Comparison of ENCODE assay signal across 13 cellular contexts in the genomic region with DNA sequence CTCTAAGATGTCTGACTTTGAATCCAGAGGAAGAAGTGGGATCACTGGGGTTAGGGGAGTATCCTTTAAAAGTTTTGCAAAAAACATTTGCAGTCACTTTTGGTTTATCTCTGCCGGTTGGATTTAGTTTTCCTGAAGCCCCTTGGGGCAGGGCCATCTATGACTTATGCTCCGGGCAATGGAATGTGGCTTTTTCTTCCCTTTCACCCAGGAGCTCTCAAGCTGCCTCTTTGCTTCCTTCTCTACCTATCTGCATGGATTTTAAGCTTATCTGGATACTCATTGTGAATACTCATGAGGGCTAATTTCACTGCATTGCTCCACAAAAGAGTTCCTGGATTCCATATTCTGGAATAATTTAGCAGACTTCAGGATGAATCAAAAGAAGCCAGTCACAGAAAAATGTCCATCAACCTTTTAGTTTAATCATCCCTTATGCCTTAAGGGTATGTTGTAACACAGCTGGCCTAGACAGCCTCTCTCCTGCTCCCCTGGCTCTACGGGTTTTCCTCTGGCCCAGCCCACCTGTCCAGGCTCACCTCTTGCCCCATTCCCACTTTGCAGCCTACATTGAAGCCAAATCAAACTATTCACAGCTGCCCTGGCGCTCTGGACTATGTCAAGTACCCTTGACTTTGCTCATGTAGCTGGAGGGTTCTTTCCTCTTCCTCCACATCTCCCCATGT.
DNase-seq lines count a peak whose midpoint lies in the region; ATAC-seq and TF ChIP-seq lines count a peak whose summit lies in the region.
"Had no signal": no experiment of that assay in that cellular context is flagged by ENCODE, and none has a peak within 500 bp of the region (broad histone marks: within the 10 kb centered on the region; RNA-seq: fewer than 3 reads in every experiment).

No MANE protein-coding gene starts in this region.

- no CpG with 5 or more reads among the region's 4 CpGs for WGBS in mesendoderm (ENCODE audit: extremely low coverage, insufficient coverage, low lambda C conversion rate)
- WGBS in body of pancreas, 2 donors, result 58 to 81% methylated on average over 4 of the region's 4 CpGs

- H3K27me3 ChIP-seq in MG63, result no peaks in the 10 kb centered on the region
- H3K27me3 ChIP-seq in brain microvascular endothelial cell (replicated peaks), result no peaks in the 10 kb centered on the region
- H3K27me3 ChIP-seq in mesendoderm (ENCODE audit: insufficient read depth, low read length, poor library complexity), result no peaks in the 10 kb centered on the region
- no peaks in the 10 kb centered on the region for H3K27me3 ChIP-seq in body of pancreas
- H3K27me3 ChIP-seq: BLaER1, Peyer's patch had no signal

- H3K4me2 ChIP-seq in mesendoderm (ENCODE audit: low read length), result no peak overlapping the region
- H3K4me2 ChIP-seq: BLaER1 had no signal

- H3K27ac ChIP-seq in brain microvascular endothelial cell (peak overlapping the region; percentile 71), mesendoderm (ENCODE audit: low read depth, low read length) (no peak overlapping the region), body of pancreas (no peak overlapping the region)
- H3K27ac ChIP-seq: BLaER1 had no signal

- ATAC-seq in HG03342 (IDR thresholded peaks at IDR 0.05; ENCODE audit: unreplicated experiment), result no peak
- ATAC-seq in activated CD8-positive, alpha-beta T cell treated with anti-CD3 and anti-CD28 coated beads, Interleukin-2, amount 10 ng/mL, durations not matched to agents 7 days and 5 days, result no peak
- ATAC-seq in body of pancreas, result no peak
- ATAC-seq: activated naive CD8-positive, alpha-beta T cell treated with anti-CD3 and anti-CD28 coated beads, Interleukin-2, amount 50 U/mL, for 24 hours had no signal

- no peaks in the 10 kb centered on the region for H3K79me1 ChIP-seq in mesendoderm (ENCODE audit: low read length)

- no peak overlapping the region for H3K27ac Mint-ChIP-seq in activated CD8-positive, alpha-beta T cell treated with anti-CD3 and anti-CD28 coated beads, Interleukin-2, amount 10 ng/mL, durations not matched to agents 7 days and 5 days
- H3K27ac Mint-ChIP-seq: activated naive CD8-positive, alpha-beta T cell treated with anti-CD3 and anti-CD28 coated beads, Interleukin-2, amount 50 U/mL, for 24 hours had no signal

- POLR2A ChIA-PET in activated CD8-positive, alpha-beta T cell treated with anti-CD3 and anti-CD28 coated beads, Interleukin-2, amount 10 ng/mL, durations not matched to agents 7 days and 5 days (lab: Charles Lee), result no interaction called here

- no peak overlapping the region for H2AK5ac ChIP-seq in mesendoderm (ENCODE audit: low read length)

- peaks cover 8% of the 10 kb centered on the region for H3K9me3 ChIP-seq in MG63
- H3K9me3 ChIP-seq in body of pancreas, result no peaks in the 10 kb centered on the region
- H3K9me3 ChIP-seq: Peyer's patch had no signal

- H3K36me3 ChIP-seq in MG63 (no peaks in the 10 kb centered on the region), brain microvascular endothelial cell (replicated peaks) (no peaks in the 10 kb centered on the region), mesendoderm (ENCODE audit: control insufficient read depth, insufficient read depth, low read length) (no peaks in the 10 kb centered on the region), body of pancreas (replicated peaks in 1 of 2; ENCODE audit: insufficient read depth in 1 of 2, low read depth in 2 of 2) (no peaks in the 10 kb centered on the region)
- H3K36me3 ChIP-seq: BLaER1, Peyer's patch had no signal

- H3K27me3 Mint-ChIP-seq in activated CD8-positive, alpha-beta T cell treated with anti-CD3 and anti-CD28 coated beads, Interleukin-2, amount 10 ng/mL, durations not matched to agents 7 days and 5 days (ENCODE audit: low read depth), result no peaks in the 10 kb centered on the region
- H3K27me3 Mint-ChIP-seq: activated naive CD8-positive, alpha-beta T cell treated with anti-CD3 and anti-CD28 coated beads, Interleukin-2, amount 50 U/mL, for 24 hours had no signal

- TF ChIP-seq POLR2A in body of pancreas (IDR thresholded peaks at IDR 0.05), result no peak

- no peak overlapping the region for H3K56ac ChIP-seq in mesendoderm (ENCODE audit: low read length)

- H2BK5ac ChIP-seq in mesendoderm (ENCODE audit: low read length), result no peak overlapping the region

- no peaks in the 10 kb centered on the region for H3K79me2 ChIP-seq in mesendoderm (ENCODE audit: control insufficient read depth, insufficient read depth, low read length)

- no peak overlapping the region for H4K5ac ChIP-seq in mesendoderm (ENCODE audit: low read length)

- no peak overlapping the region for H3K4me3 ChIP-seq in AG10803 (ENCODE audit: low read length)
- no peak overlapping the region for H3K4me3 ChIP-seq in MG63
- H3K4me3 ChIP-seq in brain microvascular endothelial cell (ENCODE audit: low read depth, low read length), result no peak overlapping the region
- H3K4me3 ChIP-seq in mesendoderm (ENCODE audit: low read length), result no peak overlapping the region
- no peak overlapping the region for H3K4me3 ChIP-seq in body of pancreas
- H3K4me3 ChIP-seq: BLaER1, Peyer's patch, skin epidermis had no signal

- H3K9ac ChIP-seq in mesendoderm (ENCODE audit: low read length), result no peak overlapping the region
- H3K9ac ChIP-seq: BLaER1 had no signal

- DNase-seq in AG10803 (ENCODE audit: low read depth) (peak; percentile 39), MG63 (peak; percentile 56), brain microvascular endothelial cell (no peak), mesendoderm (no peak), globus pallidus (ENCODE audit: low spot score) (no peak), body of pancreas (no peak)
- DNase-seq in activated CD8-positive, alpha-beta T cell treated with anti-CD3 and anti-CD28 coated beads, Interleukin-2, amount 10 ng/mL, durations not matched to agents 7 days and 5 days, result no peak
- DNase-seq: activated naive CD8-positive, alpha-beta T cell treated with anti-CD3 and anti-CD28 coated beads, Interleukin-2, amount 50 U/mL, for 24 hours; effector memory CD4-positive, alpha-beta T cell; Peyer's patch had no signal

- CTCF ChIA-PET in activated CD8-positive, alpha-beta T cell treated with anti-CD3 and anti-CD28 coated beads, Interleukin-2, amount 10 ng/mL, durations not matched to agents 7 days and 5 days (lab: Charles Lee), result interaction anchor here (0.7 kb wide), 1 partner anchor 215 kb away, joined by 3 read pairs; no protein-coding TSS in a partner anchor

- in situ Hi-C loops in brain microvascular endothelial cell (cut with HindIII; ENCODE audit: low pct_ligation_motif_present, low sequenced_read_pairs), result no loop called here

- H2BK120ac ChIP-seq in mesendoderm (ENCODE audit: low read depth, low read length), result no peak overlapping the region

- TF ChIP-seq CTCF in AG10803 (conservative IDR thresholded peaks at IDR 0.05; ENCODE audit: low read length), result no peak
- no peak for TF ChIP-seq CTCF in brain microvascular endothelial cell (IDR thresholded peaks at IDR 0.05; ENCODE audit: low read depth, low read length, missing control alignments)
- TF ChIP-seq CTCF in body of pancreas (IDR thresholded peaks at IDR 0.05), result no peak

- no peak overlapping the region for H3K4ac ChIP-seq in mesendoderm (ENCODE audit: low read depth, low read length)

- no peak overlapping the region for H2BK15ac ChIP-seq in mesendoderm (replicated peaks; ENCODE audit: low read depth)

- no peak overlapping the region for H3K4me3 Mint-ChIP-seq in activated CD8-positive, alpha-beta T cell treated with anti-CD3 and anti-CD28 coated beads, Interleukin-2, amount 10 ng/mL, durations not matched to agents 7 days and 5 days
- H3K4me3 Mint-ChIP-seq: activated naive CD8-positive, alpha-beta T cell treated with anti-CD3 and anti-CD28 coated beads, Interleukin-2, amount 50 U/mL, for 24 hours had no signal

- no peak overlapping the region for H3K23ac ChIP-seq in mesendoderm (ENCODE audit: low read length)

- peak overlapping the region; percentile 13 for H3K18ac ChIP-seq in mesendoderm (ENCODE audit: low read length)

- H3K4me1 ChIP-seq in mesendoderm (ENCODE audit: control insufficient read depth, low read depth, low read length) (no peaks in the 10 kb centered on the region), body of pancreas (no peaks in the 10 kb centered on the region)

- peaks cover 5% of the 10 kb centered on the region for H3K9me3 Mint-ChIP-seq in activated CD8-positive, alpha-beta T cell treated with anti-CD3 and anti-CD28 coated beads, Interleukin-2, amount 10 ng/mL, durations not matched to agents 7 days and 5 days (ENCODE audit: insufficient read depth)

- H3K4me1 Mint-ChIP-seq in activated CD8-positive, alpha-beta T cell treated with anti-CD3 and anti-CD28 coated beads, Interleukin-2, amount 10 ng/mL, durations not matched to agents 7 days and 5 days (ENCODE audit: low read depth), result peaks cover 3% of the 10 kb centered on the region

- H4K8ac ChIP-seq in mesendoderm (ENCODE audit: low read depth, low read length), result no peak overlapping the region

- no peaks in the 10 kb centered on the region for H3K36me3 Mint-ChIP-seq in activated CD8-positive, alpha-beta T cell treated with anti-CD3 and anti-CD28 coated beads, Interleukin-2, amount 10 ng/mL, durations not matched to agents 7 days and 5 days (ENCODE audit: low read depth)

- intact Hi-C loops in body of pancreas (cut with DNase I), result no loop called here

Comparison
In these comparisons a context has a peak if more than half of its experiments do, and no peak if none do; other contexts are left out.
1. DNase-seq: peak in AG10803 (single experiment) and MG63 (single experiment); none in brain microvascular endothelial cell (single experiment), mesendoderm (single experiment), globus pallidus (single experiment), activated CD8-positive, alpha-beta T cell treated with anti-CD3 and anti-CD28 coated beads, Interleukin-2, amount 10 ng/mL, durations not matched to agents 7 days and 5 days (single experiment) and body of pancreas (0 of 4).